ENCODE assay signal across 23 cellular contexts in genomic region chr16:87502308-87502969, GRCh38. TPM values are rescaled to one million over a fixed set of nuclear protein-coding genes. Genes with fewer than 3 reads are reported as not detected.
DNase-seq lines count a peak whose midpoint lies in the region; ATAC-seq, FAIRE-seq and TF ChIP-seq lines count a peak whose summit lies in the region.
"Had no signal": no experiment of that assay in that cellular context is flagged by ENCODE, and none has a peak within 500 bp of the region (broad histone marks: within the 10 kb centered on the region; RNA-seq: fewer than 3 reads in every experiment).

No MANE protein-coding gene starts in this region.

- H2AFZ ChIP-seq in HepG2 (ENCODE audit: low read length) (no peak overlapping the region), H1 (ENCODE audit: low read length) (no peak overlapping the region)
- H2AFZ ChIP-seq: GM23248 had no signal

- peaks cover 69% of the 10 kb centered on the region for H3K4me1 ChIP-seq in HepG2 (ENCODE audit: insufficient read depth, low read length)
- H3K4me1 ChIP-seq in right lobe of liver: peaks cover 0 to 46% (median 18%) of the 10 kb centered on the region in 4 donors
- H3K4me1 ChIP-seq in H1 (replicated peaks in 1 of 4; ENCODE audit: control insufficient read depth in 3 of 4, insufficient read depth in 4 of 4, low read length in 3 of 4): no peaks in the 10 kb centered on the region
- H3K4me1 ChIP-seq in small intestine (ENCODE audit: control insufficient read depth in 2 of 2, insufficient read depth in 1 of 2, low read depth in 1 of 2, low read length in 1 of 2): no peaks in the 10 kb centered on the region
- H3K4me1 ChIP-seq: HAP-1 had no signal

- no peak for TF ChIP-seq CTCF in HepG2 (CRISPR knock-in tag; IDR thresholded peaks at IDR 0.05)
- no peak for TF ChIP-seq CTCF in right lobe of liver (IDR thresholded peaks at IDR 0.05)
- no peak for TF ChIP-seq CTCF in WTC11 (IDR thresholded peaks at IDR 0.05)
- TF ChIP-seq CTCF in H1 (IDR thresholded peaks at IDR 0.05; ENCODE audit: control extremely low read depth in 1 of 3, insufficient read depth in 1 of 3, low read depth in 1 of 3, low read length in 3 of 3): no peak

- H3K4ac ChIP-seq in H1 (replicated peaks; ENCODE audit: insufficient read length, low read depth, low read length): no peak overlapping the region

- POLR2A ChIA-PET in HepG2 (lab: Yijun Ruan, JAX) (no interaction called here), WTC11 (lab: Charles Lee) (no interaction called here), H1 (lab: Charles Lee; ENCODE audit: partially characterized antibody) (no interaction called here)

- intact Hi-C loops in HepG2 (cut with micrococcal nuclease; ENCODE audit: unreplicated experiment): no loop called here
- intact Hi-C loops in right lobe of liver (cut with DNase I): no loop called here

- CTCF ChIA-PET in HepG2 (lab: Yijun Ruan, JAX; ENCODE audit: low intra/inter-chr PET ratio, low total read pairs): no interaction called here
- CTCF ChIA-PET in WTC11 (lab: Charles Lee): no interaction called here
- CTCF ChIA-PET in H1 (lab: Charles Lee; ENCODE audit: partially characterized antibody): no interaction called here

- in situ Hi-C loops in HepG2 (cut with HindIII; ENCODE audit: extremely low pct_ligation_motif_present, low pct_unique_long_range_greater_than_20kb): no loop called here

- no peak overlapping the region for H3K9ac ChIP-seq in HepG2 (ENCODE audit: insufficient read depth, low read depth, low read length)
- H3K9ac ChIP-seq in H1 (replicated peaks in 1 of 4; ENCODE audit: extremely low read depth in 1 of 4, low read depth in 3 of 4, low read length in 3 of 4): no peak overlapping the region; a peak in 1 of 7 replicates
- H3K9ac ChIP-seq: GM23248, KMS-11 had no signal

- H3K4me2 ChIP-seq in HepG2 (ENCODE audit: low read depth, low read length) (no peak overlapping the region), H1 (ENCODE audit: insufficient read depth in 1 of 2, low read depth in 2 of 2, low read length in 2 of 2) (no peak overlapping the region)
- H3K4me2 ChIP-seq: KMS-11 had no signal

- 0 out of 5 replicates have a peak, but pooled peaks cover 0 to 2% of the 10 kb centered on the region in 2 experiments for H3K27me3 ChIP-seq in HepG2 (ENCODE audit: control insufficient read depth in 1 of 2, insufficient read depth in 2 of 2, low read length in 2 of 2)
- H3K27me3 ChIP-seq in right lobe of liver: no peaks in the 10 kb centered on the region
- no peaks in the 10 kb centered on the region for H3K27me3 ChIP-seq in H1 (replicated peaks in 1 of 4; ENCODE audit: control insufficient read depth in 3 of 4, extremely low read depth in 1 of 4, insufficient read depth in 3 of 4, low read length in 3 of 4)
- H3K27me3 ChIP-seq in small intestine (ENCODE audit: control insufficient read depth in 2 of 2, insufficient read depth in 2 of 2, low read length in 2 of 2): no peaks in the 10 kb centered on the region
- H3K27me3 ChIP-seq: BE2C had no signal

- peak overlapping the region; percentile 100 for H2AK5ac ChIP-seq in H1 (ENCODE audit: low read depth, low read length)

- no peak overlapping the region for H3K27ac Mint-ChIP-seq in WTC11

- no peak overlapping the region for H3K18ac ChIP-seq in H1 (ENCODE audit: extremely low read depth, low read length)

- no peaks in the 10 kb centered on the region for H3K36me3 Mint-ChIP-seq in WTC11

- no peak overlapping the region for H3K4me3 Mint-ChIP-seq in WTC11

- no peak overlapping the region for H3K14ac ChIP-seq in H1 (ENCODE audit: insufficient read length)

- peak overlapping the region; percentile 25 for H4K8ac ChIP-seq in H1 (ENCODE audit: extremely low read depth, insufficient read depth, low read length)

- no peaks in the 10 kb centered on the region for H3K9me3 Mint-ChIP-seq in WTC11

- no peak for DNase-seq in HepG2 (ENCODE audit: low spot score)
- DNase-seq in right lobe of liver: no peak
- DNase-seq in WTC11 (ENCODE audit: low spot score): no peak
- no peak for DNase-seq in H1 (ENCODE audit: low read depth in 1 of 2, low spot score in 2 of 2)
- DNase-seq in urothelium cell line (ENCODE audit: low spot score): no peak
- no peak for DNase-seq in mucosa of gallbladder (ENCODE audit: low spot score)
- no peak for DNase-seq in NOMO-1 treated with DMSO at 0.1 percent for 48 hours (lab: John Stamatoyannopoulos, UW; ENCODE audit: unreplicated experiment)
- DNase-seq in small intestine: no peak
- DNase-seq: ACHN, BE2C, DMS153, DND-41, GM23248, MM.1S, NCI-H1694 treated with DMSO at 0.1 percent for 48 hours, NCI-H2081, NCI-H2227 treated with DMSO at 0.1 percent for 48 hours, NCI-H526 treated with DMSO at 0.1 percent for 48 hours, SHP77 had no signal

- FAIRE-seq in HepG2 (lab: Jason Lieb, UNC) (peak; percentile 77), H1 (lab: Jason Lieb, UNC) (no peak), urothelium cell line (lab: Jason Lieb, UNC) (peak; percentile 99), small intestine (lab: Jason Lieb, UNC) (no peak)

- no peak overlapping the region for H3K4me3 ChIP-seq in HepG2 (replicated peaks in 1 of 3; ENCODE audit: insufficient read depth in 1 of 3, low read depth in 2 of 3, low read length in 3 of 3)
- H3K4me3 ChIP-seq in right lobe of liver: no peak overlapping the region
- no peak overlapping the region for H3K4me3 ChIP-seq in H1 (ENCODE audit: extremely low read depth in 1 of 4, insufficient read depth in 2 of 4, low read depth in 3 of 4, low read length in 4 of 4)
- H3K4me3 ChIP-seq in small intestine (ENCODE audit: low read depth in 1 of 2, low read length in 2 of 2): no peak overlapping the region
- H3K4me3 ChIP-seq: GM23248, HAP-1 had no signal

- H4K91ac ChIP-seq in H1 (replicated peaks; ENCODE audit: insufficient read length, low read length): peak overlapping the region; percentile 98

- TF ChIP-seq POLR2A in HepG2 (IDR thresholded peaks at IDR 0.05; ENCODE audit: insufficient read depth in 1 of 2, low read depth in 2 of 2, low read length in 2 of 2) (no peak), right lobe of liver (IDR thresholded peaks at IDR 0.05) (no peak), H1 (IDR thresholded peaks at IDR 0.05; ENCODE audit: control extremely low read depth in 1 of 2, low read depth in 2 of 2, low read length in 2 of 2) (no peak)

- peak overlapping the region; percentile 99 for H3K56ac ChIP-seq in H1 (replicated peaks; ENCODE audit: insufficient read length, low read depth, low read length)

- no peaks in the 10 kb centered on the region for H3K36me3 ChIP-seq in HepG2 (replicated peaks in 1 of 2; ENCODE audit: control insufficient read depth in 1 of 2, insufficient read depth in 2 of 2, low read length in 2 of 2)
- H3K36me3 ChIP-seq in right lobe of liver: no peaks in the 10 kb centered on the region
- H3K36me3 ChIP-seq in H1 (ENCODE audit: control insufficient read depth in 2 of 4, insufficient read depth in 4 of 4, low read length in 3 of 4): no peaks in the 10 kb centered on the region; a peak in 1 of 8 replicates
- no peaks in the 10 kb centered on the region for H3K36me3 ChIP-seq in small intestine (ENCODE audit: control insufficient read depth in 2 of 2, insufficient read depth in 2 of 2, low read length in 2 of 2)
- H3K36me3 ChIP-seq: BE2C, HAP-1 had no signal

- peak overlapping the region; percentile 0; the same call in 1 of the 2 replicates for H2BK20ac ChIP-seq in H1 (ENCODE audit: low read length)

- H3K79me2 ChIP-seq in HepG2 (ENCODE audit: insufficient read depth, low read length) (no peaks in the 10 kb centered on the region), H1 (ENCODE audit: control insufficient read depth in 1 of 2, insufficient read depth in 2 of 2, low read length in 2 of 2) (no peaks in the 10 kb centered on the region; a peak in 1 of 4 replicates)

- H4K20me1 ChIP-seq in HepG2 (ENCODE audit: insufficient read depth, low read length) (no peaks in the 10 kb centered on the region), H1 (replicated peaks in 1 of 2; ENCODE audit: control insufficient read depth in 1 of 2, insufficient read depth in 2 of 2, low read length in 2 of 2) (peaks cover 0 to 11% of the 10 kb centered on the region in 2 experiments)

- peak overlapping the region; percentile 61 for H2BK15ac ChIP-seq in H1 (ENCODE audit: low read length)

- H3K27me3 Mint-ChIP-seq in WTC11 (ENCODE audit: low read depth): no peaks in the 10 kb centered on the region

- peak overlapping the region; percentile 1; the same call in 1 of the 2 replicates for H2BK12ac ChIP-seq in H1 (ENCODE audit: low read depth, low read length)

- peaks cover 12% of the 10 kb centered on the region for H3K23me2 ChIP-seq in H1 (ENCODE audit: low read depth, low read length)

- TF ChIP-seq RAD21 in HepG2 (CRISPR knock-in tag; IDR thresholded peaks at IDR 0.05): no peak
- no peak for TF ChIP-seq RAD21 in H1 (IDR thresholded peaks at IDR 0.05 in 1 of 2, conservative IDR thresholded peaks at IDR 0.05 in 1 of 2; ENCODE audit: low read depth in 2 of 2, low read length in 2 of 2)

- peak overlapping the region; percentile 61 for H2BK5ac ChIP-seq in H1 (ENCODE audit: low read depth, low read length)

- peaks cover 4% of the 10 kb centered on the region for H3K79me1 ChIP-seq in H1 (ENCODE audit: low read depth, low read length)

- TF ChIP-seq EP300 in HepG2 (IDR thresholded peaks at IDR 0.05; ENCODE audit: low read depth in 2 of 2, low read length in 2 of 2) (no peak), HepG2 (CRISPR knock-in tag; IDR thresholded peaks at IDR 0.05; ENCODE audit: borderline replicate concordance) (no peak), H1 (IDR thresholded peaks at IDR 0.05; ENCODE audit: borderline replicate concordance in 1 of 2, low read depth in 2 of 2, low read length in 2 of 2) (no peak)

- peak overlapping the region; percentile 83 for H3K23ac ChIP-seq in H1 (ENCODE audit: insufficient read length)

- H3K9me3 ChIP-seq in HepG2 (ENCODE audit: low read length): no peaks in the 10 kb centered on the region
- H3K9me3 ChIP-seq in right lobe of liver: no peaks in the 10 kb centered on the region
- no peaks in the 10 kb centered on the region for H3K9me3 ChIP-seq in H1 (ENCODE audit: insufficient read depth in 2 of 2, low read depth in 1 of 2, low read length in 1 of 2)
- no peaks in the 10 kb centered on the region for H3K9me3 ChIP-seq in small intestine (ENCODE audit: control insufficient read depth, low read depth)
- H3K9me3 ChIP-seq: BE2C, HAP-1 had no signal

- H3K27ac ChIP-seq in HepG2 (ENCODE audit: extremely low read length, insufficient read depth, low read length): no peak overlapping the region
- H3K27ac ChIP-seq in right lobe of liver: peak overlapping the region in 1 of 3 donors; percentile 33
- no peak overlapping the region for H3K27ac ChIP-seq in H1 (ENCODE audit: low read depth, low read length)
- H3K27ac ChIP-seq in small intestine (ENCODE audit: low read depth in 1 of 2, low read length in 1 of 2): no peak overlapping the region
- H3K27ac ChIP-seq: 22Rv1, GM23248, KMS-11 had no signal

- H4K5ac ChIP-seq in H1 (ENCODE audit: insufficient read length, low read depth, low read length): no peak overlapping the region

- H2BK120ac ChIP-seq in H1 (replicated peaks; ENCODE audit: low read depth, low read length): no peak overlapping the region

- no peaks in the 10 kb centered on the region for H3K4me1 Mint-ChIP-seq in WTC11

- 70% methylated on average over 5 of the region's 5 CpGs for WGBS in HepG2 (ENCODE audit: low lambda C conversion rate)
- 87% methylated on average over 4 of the region's 5 CpGs for WGBS in right lobe of liver (ENCODE audit: insufficient coverage, low coverage, low lambda C conversion rate, missing lambda C conversion rate)
- 81 to 100% methylated on average over 1 to 5 of the region's 5 CpGs for WGBS in H1 (ENCODE audit: extremely low coverage in 1 of 2, insufficient coverage in 1 of 2, insufficient read length in 1 of 2, insufficient replicate concordance in 2 of 2, low coverage in 1 of 2, low lambda C conversion rate in 2 of 2, missing lambda C conversion rate in 1 of 2), 2 experiments
- WGBS in small intestine, 3 donors: 93 to 96% (median 95%) methylated on average over 5 of the region's 5 CpGs

- BruUV-seq in HepG2 (replicated peaks; lab: Mats Ljungman, UMichigan): no TSS peak

- ATAC-seq in HepG2 (no peak), right lobe of liver (no peak), WTC11 (no peak)
- ATAC-seq: Panc1 had no signal

RNA-seq across cellular contexts. Expression of gene ZCCHC14, which starts 9.6 kb away (rescaled TPM):
- total RNA-seq in HepG2 (2016; rRNA removed; fragmentation: Illumina TruSeq; extraction: Trizol): 12.5 and 20.4 TPM in 2 replicates
- 10.4 and 15.8 TPM in 2 replicates for total RNA-seq in HepG2 (2016; cell fraction: cytosol; rRNA removed; fragmentation: Illumina TruSeq; extraction: Trizol; ENCODE audit: low read depth)
- total RNA-seq in HepG2 (2016; cell fraction: insoluble cytoplasmic fraction; rRNA removed; fragmentation: Illumina TruSeq; extraction: Trizol): 11.4 and 19.2 TPM in 2 replicates
- 9.4 and 10.4 TPM in 2 replicates for total RNA-seq in HepG2 (2016; cell fraction: membrane; rRNA removed; fragmentation: Illumina TruSeq; extraction: Trizol)
- total RNA-seq in HepG2 (2016; cell fraction: nucleus; rRNA removed; fragmentation: Illumina TruSeq; extraction: Trizol): 21.7 and 25.2 TPM in 2 replicates
- 12.4 and 13.9 TPM in 2 replicates for polyA plus RNA-seq in HepG2 (2011; rRNA removed)
- polyA plus RNA-seq in HepG2 (2011; cell fraction: cytosol; rRNA removed): 7.2 and 8.1 TPM in 2 replicates
- 44.4 and 55.9 TPM in 2 replicates for polyA plus RNA-seq in HepG2 (2011; cell fraction: nucleus; rRNA removed)
- 24.9 and 25.6 TPM in 2 replicates for polyA plus RNA-seq in HepG2 (2012)
- 0.75 and 0.90 TPM in 2 replicates for polyA plus RNA-seq in HepG2 (2016; cell fraction: cytosol; fragmentation: Illumina TruSeq; extraction: Trizol; ENCODE audit: low read depth)
- 19.5 and 24.4 TPM in 2 replicates for polyA plus RNA-seq in HepG2 (2016; cell fraction: insoluble cytoplasmic fraction; fragmentation: Illumina TruSeq; extraction: Trizol; ENCODE audit: low read depth)
- 3.1 and 3.9 TPM in 2 replicates for polyA plus RNA-seq in HepG2 (2016; cell fraction: membrane; fragmentation: Illumina TruSeq; extraction: Trizol; ENCODE audit: low read depth)
- 46.5 and 48.4 TPM in 2 replicates for polyA plus RNA-seq in HepG2 (2016; cell fraction: nucleus; fragmentation: Illumina TruSeq; extraction: Trizol; ENCODE audit: insufficient read depth, low read depth)
- 16.6 and 28.7 TPM in 2 replicates for polyA minus RNA-seq in HepG2 (2011; rRNA and poly(A)+ RNA removed; ENCODE audit: low replicate concordance)
- polyA minus RNA-seq in HepG2 (2011; cell fraction: cytosol; rRNA and poly(A)+ RNA removed): 20.6 and 23.9 TPM in 2 replicates
- polyA minus RNA-seq in HepG2 (2011; cell fraction: nucleus; rRNA and poly(A)+ RNA removed): 24.0 and 26.7 TPM in 2 replicates
- 10 to 100 TPM; 12.6 to 26.5 (median 17.7) TPM for total RNA-seq in right lobe of liver
- 30.6 to 33.8 TPM (median 30.9 TPM) in 3 replicates for total RNA-seq in WTC11 (2021)
- 27.1 and 28.2 TPM in 2 replicates for total RNA-seq in H1 (2021; fragmentation: NEBNext Ultra II Directional; extraction: Animal tissue kit (Norgen Biotek cat#: 25700))
- 8.2 and 15.6 TPM in 2 replicates for polyA plus RNA-seq in H1 (2011; rRNA removed)
- 6.5 TPM for polyA plus RNA-seq in H1 (2011; cell fraction: cytosol; rRNA removed)
- 44.9 TPM for polyA plus RNA-seq in H1 (2011; cell fraction: nucleus; rRNA removed)
- polyA plus RNA-seq in H1 (2012, experiment 1 of 2): 14.6 to 17.2 TPM (median 16.2 TPM) in 4 replicates
- polyA plus RNA-seq in H1 (2012, experiment 2 of 2): 3.6 TPM
- polyA plus RNA-seq in H1 (2013, experiment 1 of 2): 13.4 TPM
- 13.2 TPM for polyA plus RNA-seq in H1 (2013, experiment 2 of 2)
- 7.8 and 11.3 TPM in 2 replicates for polyA minus RNA-seq in H1 (2011; rRNA and poly(A)+ RNA removed)
- polyA minus RNA-seq in H1 (2011; cell fraction: cytosol; rRNA and poly(A)+ RNA removed): 16.9 TPM
- polyA minus RNA-seq in H1 (2011; cell fraction: nucleus; rRNA and poly(A)+ RNA removed): 19.5 TPM
- 25.1 TPM for total RNA-seq in mucosa of gallbladder
- polyA plus RNA-seq in small intestine: 10 to 100 TPM in 2 of 3 donors, 1 to 10 TPM in 1; 9.2 to 14.6 (median 11.6) TPM

Comparison
In these comparisons a context has a peak if more than half of its experiments do, and no peak if none do; other contexts are left out.
1. Of the 50 proteins assayed by ChIP-seq in both HepG2 and WTC11: peak only in HepG2: none; only in WTC11: NFE2L1; in both: none; in neither: 48; mixed calls (peak in some experiments, not most) for 1.